In the genomic region with DNA sequence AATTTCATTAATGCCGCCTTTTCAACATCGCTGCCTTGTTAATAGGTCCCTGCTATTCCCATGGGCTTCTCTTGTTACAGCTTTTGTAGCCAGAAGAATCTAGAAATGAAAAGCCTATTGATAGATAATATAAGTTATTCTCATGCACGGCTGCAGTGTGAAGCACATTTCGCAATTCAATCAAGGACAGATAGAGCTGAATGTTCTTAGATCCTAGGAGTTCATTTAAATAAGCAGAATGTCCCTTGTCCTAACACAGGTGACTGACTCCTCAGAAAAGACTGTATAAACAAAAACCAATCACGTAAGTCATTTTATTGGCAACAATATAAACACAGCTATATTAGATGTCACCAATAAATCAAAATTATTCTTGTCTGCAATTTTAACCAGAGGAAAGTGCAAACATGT, we compare ENCODE assay signal across 1 cellular context.
TF ChIP-seq lines count a peak whose summit lies in the region.

No MANE protein-coding gene starts in this region.

TF ChIP-seq in H1, 55 proteins besides CTCF, POLR2A, EP300 and RAD21:
- TF ChIP-seq EZH2 (IDR thresholded peaks at IDR 0.05; ENCODE audit: low read depth, low read length, severe bottlenecking): no peak
- TF ChIP-seq USF2 (IDR thresholded peaks at IDR 0.05; ENCODE audit: low read length): no peak
- TF ChIP-seq KDM4A (IDR thresholded peaks at IDR 0.05; ENCODE audit: low read depth, low read length, severe bottlenecking): no peak
- no peak for TF ChIP-seq NRF1 (IDR thresholded peaks at IDR 0.05; ENCODE audit: low read depth, low read length)
- TF ChIP-seq, protein P1, sequence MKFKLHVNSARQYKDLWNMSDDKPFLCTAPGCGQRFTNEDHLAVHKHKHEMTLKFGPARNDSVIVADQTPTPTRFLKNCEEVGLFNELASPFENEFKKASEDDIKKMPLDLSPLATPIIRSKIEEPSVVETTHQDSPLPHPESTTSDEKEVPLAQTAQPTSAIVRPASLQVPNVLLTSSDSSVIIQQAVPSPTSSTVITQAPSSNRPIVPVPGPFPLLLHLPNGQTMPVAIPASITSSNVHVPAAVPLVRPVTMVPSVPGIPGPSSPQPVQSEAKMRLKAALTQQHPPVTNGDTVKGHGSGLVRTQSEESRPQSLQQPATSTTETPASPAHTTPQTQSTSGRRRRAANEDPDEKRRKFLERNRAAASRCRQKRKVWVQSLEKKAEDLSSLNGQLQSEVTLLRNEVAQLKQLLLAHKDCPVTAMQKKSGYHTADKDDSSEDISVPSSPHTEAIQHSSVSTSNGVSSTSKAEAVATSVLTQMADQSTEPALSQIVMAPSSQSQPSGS (IDR thresholded peaks at IDR 0.05; ENCODE audit: low read length): no peak
- TF ChIP-seq, protein P2, sequence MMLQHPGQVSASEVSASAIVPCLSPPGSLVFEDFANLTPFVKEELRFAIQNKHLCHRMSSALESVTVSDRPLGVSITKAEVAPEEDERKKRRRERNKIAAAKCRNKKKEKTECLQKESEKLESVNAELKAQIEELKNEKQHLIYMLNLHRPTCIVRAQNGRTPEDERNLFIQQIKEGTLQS (IDR thresholded peaks at IDR 0.05; ENCODE audit: insufficient read depth, low read depth, low read length): no peak
- no peak for TF ChIP-seq TAF7 (optimal IDR thresholded peaks at IDR 0.05; ENCODE audit: borderline replicate concordance, low read depth, low read length)
- TF ChIP-seq CBX8 (IDR thresholded peaks at IDR 0.05; ENCODE audit: borderline replicate concordance, low read depth, low read length): no peak
- TF ChIP-seq HDAC6 (IDR thresholded peaks at IDR 0.05; ENCODE audit: low read depth, low read length): no peak
- no peak for TF ChIP-seq SUZ12 (IDR thresholded peaks at IDR 0.05; ENCODE audit: low read length)
- no peak for TF ChIP-seq PHF8 (conservative IDR thresholded peaks at IDR 0.05; ENCODE audit: low read depth, low read length)
- TF ChIP-seq GTF2F1 (IDR thresholded peaks at IDR 0.05; ENCODE audit: borderline replicate concordance, low read depth, low read length): no peak
- TF ChIP-seq SIRT6 (IDR thresholded peaks at IDR 0.05; ENCODE audit: low read length): no peak
- TF ChIP-seq MAX (IDR thresholded peaks at IDR 0.05): no peak
- no peak for TF ChIP-seq TCF12 (IDR thresholded peaks at IDR 0.05; ENCODE audit: low read depth, low read length)
- no peak for TF ChIP-seq MAFK (IDR thresholded peaks at IDR 0.05; ENCODE audit: low read depth, low read length)
- TF ChIP-seq FOSL1 (IDR thresholded peaks at IDR 0.05; ENCODE audit: insufficient read depth, low read depth, low read length): no peak
- no peak for TF ChIP-seq SP4 (IDR thresholded peaks at IDR 0.05; ENCODE audit: low read length)
- no peak for TF ChIP-seq EGR1 (IDR thresholded peaks at IDR 0.05; ENCODE audit: borderline replicate concordance, low read depth, low read length)
